In genomic region chr11:103070142-103070541, GRCh38 we compare ENCODE assay signal across 14 cellular contexts. TPM values are rescaled to one million over a fixed set of nuclear protein-coding genes. Genes with fewer than 3 reads are reported as not detected.
DNase-seq lines count a peak whose midpoint lies in the region; ATAC-seq lines count a peak whose summit lies in the region.
"Had no signal": no experiment of that assay in that cellular context is flagged by ENCODE, and none has a peak within 500 bp of the region (broad histone marks: within the 10 kb centered on the region; RNA-seq: fewer than 3 reads in every experiment).

No MANE protein-coding gene starts in this region.

- peaks cover 23% of the 10 kb centered on the region for H4K20me1 ChIP-seq in BLaER1

- peaks cover 43% of the 10 kb centered on the region for H3K4me1 Mint-ChIP-seq in central memory CD8-positive, alpha-beta T cell

- H3K4me1 ChIP-seq in BLaER1 (peaks cover 33% of the 10 kb centered on the region), right cardiac atrium (ENCODE audit: control insufficient read depth, insufficient read depth, low read length) (no peaks in the 10 kb centered on the region)
- H3K4me1 ChIP-seq: prostate gland had no signal

- intact Hi-C loops in right cardiac atrium (cut with DNase I): no loop called here

- ATAC-seq in GM18909 (IDR thresholded peaks at IDR 0.05; ENCODE audit: poor library complexity, unreplicated experiment) (peak; percentile 59), right cardiac atrium (no peak)
- ATAC-seq in central memory CD8-positive, alpha-beta T cell (replicated peaks; ENCODE audit: extremely low read depth, poor library complexity, severe bottlenecking): peak; percentile 83
- ATAC-seq: PC-3 had no signal

- H3K36me3 ChIP-seq in BLaER1: peaks cover 60% of the 10 kb centered on the region
- H3K36me3 ChIP-seq in H7 (replicated peaks; ENCODE audit: control insufficient read depth, insufficient read depth, low read length): peaks cover 2% of the 10 kb centered on the region
- H3K36me3 ChIP-seq: prostate gland had no signal

- peaks cover 18% of the 10 kb centered on the region for H3K9me3 ChIP-seq in BLaER1
- H3K9me3 ChIP-seq in right cardiac atrium (ENCODE audit: control insufficient read depth, low read length): no peaks in the 10 kb centered on the region
- H3K9me3 ChIP-seq: adrenal gland, prostate gland had no signal

- no peaks in the 10 kb centered on the region for H3K9me3 Mint-ChIP-seq in central memory CD8-positive, alpha-beta T cell

- H3K4me3 Mint-ChIP-seq in central memory CD8-positive, alpha-beta T cell: peak overlapping the region; percentile 67

- H3K4me3 ChIP-seq in BLaER1: no peak overlapping the region
- no peak overlapping the region for H3K4me3 ChIP-seq in right cardiac atrium (ENCODE audit: low read length)
- no peak overlapping the region for H3K4me3 ChIP-seq in H7 (ENCODE audit: insufficient read depth, low read depth, low read length)
- H3K4me3 ChIP-seq: adrenal gland, prostate gland had no signal

- no peaks in the 10 kb centered on the region for H3K27me3 ChIP-seq in BLaER1
- no peaks in the 10 kb centered on the region for H3K27me3 ChIP-seq in right cardiac atrium (ENCODE audit: control insufficient read depth, insufficient read depth)
- H3K27me3 ChIP-seq in H7 (ENCODE audit: control insufficient read depth, insufficient read depth, low read length): no peaks in the 10 kb centered on the region
- H3K27me3 ChIP-seq: adrenal gland had no signal

- DNase-seq in NAMALWA (ENCODE audit: low spot score): peak; percentile 24
- no peak for DNase-seq in central memory CD8-positive, alpha-beta T cell (ENCODE audit: low spot score in 2 of 2)
- DNase-seq in right cardiac atrium: no peak
- no peak for DNase-seq in H7
- no peak for DNase-seq in DMS79 treated with DMSO at 0.1 percent for 48 hours (lab: John Stamatoyannopoulos, UW)
- no peak for DNase-seq in NCI-H2196 (lab: John Stamatoyannopoulos, UW; ENCODE audit: unreplicated experiment)
- DNase-seq: adrenal gland, cortex of kidney, DMS79, NCI-H1048, PC-3 had no signal

- no peak overlapping the region for H3K9ac ChIP-seq in BLaER1

- H3K27ac ChIP-seq in BLaER1 (no peak overlapping the region), right cardiac atrium (ENCODE audit: low read length) (no peak overlapping the region)
- H3K27ac ChIP-seq: adrenal gland, prostate gland had no signal

- H3K36me3 Mint-ChIP-seq in central memory CD8-positive, alpha-beta T cell (ENCODE audit: insufficient read depth): peaks cover 20% of the 10 kb centered on the region

- H3K4me2 ChIP-seq in BLaER1: peak overlapping the region; percentile 12

- peak overlapping the region; percentile 97 for H3K27ac Mint-ChIP-seq in central memory CD8-positive, alpha-beta T cell (ENCODE audit: low read depth)

- H3K27me3 Mint-ChIP-seq in central memory CD8-positive, alpha-beta T cell: no peaks in the 10 kb centered on the region

RNA-seq across cellular contexts. Expression of gene DCUN1D5, which starts 21.8 kb away (rescaled TPM):
- 10 to 100 TPM; 21.7 to 24.9 (median 22.4) TPM for total RNA-seq in right cardiac atrium
- 21.0 TPM for polyA plus RNA-seq in right cardiac atrium
- total RNA-seq in H7 (2014; rRNA removed; shearing (Covaris generic)): 118 and 128 TPM in 2 replicates

RNA-seq across cellular contexts. Expression of gene DYNC2H1, which starts 39.1 kb away (rescaled TPM):
- 1 to 10 TPM; 7.5 to 9.4 (median 8.3) TPM for total RNA-seq in right cardiac atrium
- polyA plus RNA-seq in right cardiac atrium: 4.3 TPM
- 10.3 and 11.9 TPM in 2 replicates for total RNA-seq in H7 (2014; rRNA removed; shearing (Covaris generic))

Comparison
In these comparisons a context has a peak if more than half of its experiments do, and no peak if none do; other contexts are left out.
1. ATAC-seq: peak in GM18909 (single experiment) and central memory CD8-positive, alpha-beta T cell (single experiment); none in right cardiac atrium (0 of 2).